Comparison of ENCODE assay signal across 27 cellular contexts in genomic region chr2:20191714-20192569, GRCh38. TPM values are rescaled to one million over a fixed set of nuclear protein-coding genes. Genes with fewer than 3 reads are reported as not detected.
DNase-seq lines count a peak whose midpoint lies in the region; ATAC-seq, FAIRE-seq and TF ChIP-seq lines count a peak whose summit lies in the region.
"Had no signal": no experiment of that assay in that cellular context is flagged by ENCODE, and none has a peak within 500 bp of the region (broad histone marks: within the 10 kb centered on the region; RNA-seq: fewer than 3 reads in every experiment).

No MANE protein-coding gene starts in this region.

- intact Hi-C loops in HepG2 (cut with micrococcal nuclease; ENCODE audit: unreplicated experiment): loop anchor here (1.0 to 2.0 kb wide), 3 partner anchors 19 to 57 kb away; no protein-coding TSS in a partner anchor

- peak; percentile 5 for ATAC-seq in HepG2
- ATAC-seq in activated naive CD4-positive, alpha-beta T cell treated with anti-CD3 and anti-CD28 coated beads, Interleukin-2, amount 50 U/mL, for 72 hours: no peak
- ATAC-seq: activated CD8-positive, alpha-beta memory T cell treated with anti-CD3 and anti-CD28 coated beads, Interleukin-2, amount 10 ng/mL, durations not matched to agents 7 days and 5 days had no signal

- no peak for TF ChIP-seq POLR2A in HepG2 (IDR thresholded peaks at IDR 0.05; ENCODE audit: insufficient read depth in 1 of 2, low read depth in 2 of 2, low read length in 2 of 2)

- TF ChIP-seq CTCF in chondrocyte (IDR thresholded peaks at IDR 0.05) (peak; percentile 7), HepG2 (CRISPR knock-in tag; IDR thresholded peaks at IDR 0.05) (no peak), smooth muscle cell (IDR thresholded peaks at IDR 0.05; ENCODE audit: borderline replicate concordance, insufficient read depth, poor library complexity, severe bottlenecking) (no peak)

- no peak overlapping the region for H3K27ac Mint-ChIP-seq in chondrocyte (ENCODE audit: unreplicated experiment)
- no peak overlapping the region for H3K27ac Mint-ChIP-seq in activated naive CD4-positive, alpha-beta T cell treated with anti-CD3 and anti-CD28 coated beads, Interleukin-2, amount 50 U/mL, for 72 hours
- H3K27ac Mint-ChIP-seq: activated B cell treated with CpG ODN at 0.5 μM for 24 hours; activated CD8-positive, alpha-beta memory T cell treated with anti-CD3 and anti-CD28 coated beads, Interleukin-2, amount 10 ng/mL, durations not matched to agents 7 days and 5 days; activated naive CD4-positive, alpha-beta T cell treated with anti-CD3 and anti-CD28 coated beads, Interleukin-2, amount 10 ng/mL, durations not matched to agents 7 days and 5 days; naive B cell had no signal

- H3K36me3 ChIP-seq in HepG2 (replicated peaks in 1 of 2; ENCODE audit: control insufficient read depth in 1 of 2, insufficient read depth in 2 of 2, low read length in 2 of 2) (no peaks in the 10 kb centered on the region), smooth muscle cell (ENCODE audit: low read depth) (no peaks in the 10 kb centered on the region)
- H3K36me3 ChIP-seq: breast epithelium, colonic mucosa had no signal

- peak; percentile 54 for FAIRE-seq in HTR-8/SVneo (lab: Jason Lieb, UNC)
- FAIRE-seq in HepG2 (lab: Jason Lieb, UNC): no peak

- H3K4me1 ChIP-seq in HepG2 (ENCODE audit: insufficient read depth, low read length) (peaks cover 96% of the 10 kb centered on the region), smooth muscle cell (ENCODE audit: low read depth) (peaks cover 35% of the 10 kb centered on the region)

- H3K4me3 Mint-ChIP-seq in chondrocyte (ENCODE audit: unreplicated experiment): no peak overlapping the region
- H3K4me3 Mint-ChIP-seq: activated B cell treated with CpG ODN at 0.5 μM for 24 hours; activated CD8-positive, alpha-beta memory T cell treated with anti-CD3 and anti-CD28 coated beads, Interleukin-2, amount 10 ng/mL, durations not matched to agents 7 days and 5 days; activated naive CD4-positive, alpha-beta T cell treated with anti-CD3 and anti-CD28 coated beads, Interleukin-2, amount 10 ng/mL, durations not matched to agents 7 days and 5 days; mesothelial cell of epicardium; naive B cell had no signal

- H3K9me3 ChIP-seq in HepG2 (ENCODE audit: low read length) (no peaks in the 10 kb centered on the region), smooth muscle cell (replicated peaks; ENCODE audit: low read depth) (no peaks in the 10 kb centered on the region)
- H3K9me3 ChIP-seq: breast epithelium, Caco-2, colonic mucosa had no signal

- H2AFZ ChIP-seq in HepG2 (ENCODE audit: low read length) (no peak overlapping the region), smooth muscle cell (ENCODE audit: low read depth) (peak overlapping the region; percentile 54)

- H3K9me3 Mint-ChIP-seq in chondrocyte (ENCODE audit: low read depth): no peaks in the 10 kb centered on the region
- H3K9me3 Mint-ChIP-seq in activated naive CD4-positive, alpha-beta T cell treated with anti-CD3 and anti-CD28 coated beads, Interleukin-2, amount 50 U/mL, for 72 hours: no peaks in the 10 kb centered on the region
- H3K9me3 Mint-ChIP-seq: activated B cell treated with CpG ODN at 0.5 μM for 24 hours; activated naive CD4-positive, alpha-beta T cell treated with anti-CD3 and anti-CD28 coated beads, Interleukin-2, amount 10 ng/mL, durations not matched to agents 7 days and 5 days; mesothelial cell of epicardium; naive B cell had no signal

- H3K27me3 Mint-ChIP-seq in chondrocyte (ENCODE audit: low read depth): no peaks in the 10 kb centered on the region
- H3K27me3 Mint-ChIP-seq: activated B cell treated with CpG ODN at 0.5 μM for 24 hours; activated naive CD4-positive, alpha-beta T cell treated with anti-CD3 and anti-CD28 coated beads, Interleukin-2, amount 10 ng/mL, durations not matched to agents 7 days and 5 days had no signal

- H3K4me2 ChIP-seq in HepG2 (ENCODE audit: low read depth, low read length) (peak overlapping the region; percentile 37), smooth muscle cell (no peak overlapping the region)

- no peak for TF ChIP-seq RAD21 in HepG2 (CRISPR knock-in tag; IDR thresholded peaks at IDR 0.05)

- H3K4me3 ChIP-seq in HepG2 (replicated peaks in 1 of 3; ENCODE audit: insufficient read depth in 1 of 3, low read depth in 2 of 3, low read length in 3 of 3): no peak overlapping the region
- H3K4me3 ChIP-seq in smooth muscle cell: no peak overlapping the region
- H3K4me3 ChIP-seq: breast epithelium, colonic mucosa had no signal

- no peaks in the 10 kb centered on the region for H3K79me2 ChIP-seq in HepG2 (ENCODE audit: insufficient read depth, low read length)
- no peaks in the 10 kb centered on the region for H3K79me2 ChIP-seq in smooth muscle cell (ENCODE audit: low read depth)

- no peaks in the 10 kb centered on the region for H3K36me3 Mint-ChIP-seq in chondrocyte (ENCODE audit: low read depth)
- H3K36me3 Mint-ChIP-seq in activated naive CD4-positive, alpha-beta T cell treated with anti-CD3 and anti-CD28 coated beads, Interleukin-2, amount 50 U/mL, for 72 hours: no peaks in the 10 kb centered on the region
- H3K36me3 Mint-ChIP-seq: activated CD8-positive, alpha-beta memory T cell treated with anti-CD3 and anti-CD28 coated beads, Interleukin-2, amount 10 ng/mL, durations not matched to agents 7 days and 5 days; activated naive CD4-positive, alpha-beta T cell treated with anti-CD3 and anti-CD28 coated beads, Interleukin-2, amount 10 ng/mL, durations not matched to agents 7 days and 5 days; mesothelial cell of epicardium; naive B cell had no signal

- 56% methylated on average over 10 of the region's 13 CpGs for WGBS in HepG2 (ENCODE audit: low lambda C conversion rate)
- 88% methylated on average over 13 of the region's 13 CpGs for WGBS in smooth muscle cell (ENCODE audit: low lambda C conversion rate)

- H3K9ac ChIP-seq in HepG2 (ENCODE audit: insufficient read depth, low read depth, low read length) (peak overlapping the region; percentile 47), smooth muscle cell (ENCODE audit: low read depth) (no peak overlapping the region)

- H3K4me1 Mint-ChIP-seq in chondrocyte (ENCODE audit: low read depth): no peaks in the 10 kb centered on the region
- H3K4me1 Mint-ChIP-seq: activated B cell treated with CpG ODN at 0.5 μM for 24 hours; activated CD8-positive, alpha-beta memory T cell treated with anti-CD3 and anti-CD28 coated beads, Interleukin-2, amount 10 ng/mL, durations not matched to agents 7 days and 5 days; activated naive CD4-positive, alpha-beta T cell treated with anti-CD3 and anti-CD28 coated beads, Interleukin-2, amount 10 ng/mL, durations not matched to agents 7 days and 5 days; naive B cell had no signal

- H4K20me1 ChIP-seq in HepG2 (ENCODE audit: insufficient read depth, low read length) (no peaks in the 10 kb centered on the region), smooth muscle cell (ENCODE audit: low read depth) (no peaks in the 10 kb centered on the region)

- H3K27ac ChIP-seq in HepG2 (ENCODE audit: extremely low read length, insufficient read depth, low read length) (peak overlapping the region; percentile 56), smooth muscle cell (ENCODE audit: low read depth) (no peak overlapping the region)
- H3K27ac ChIP-seq: breast epithelium, colonic mucosa, HL-60 had no signal

- H3F3A ChIP-seq in smooth muscle cell (ENCODE audit: low read depth): peaks cover 4% of the 10 kb centered on the region

- no TSS peak for BruUV-seq in HepG2 (replicated peaks; lab: Mats Ljungman, UMichigan)

- in situ Hi-C loops in HepG2 (cut with HindIII; ENCODE audit: extremely low pct_ligation_motif_present, low pct_unique_long_range_greater_than_20kb): no loop called here

- 0 out of 4 replicates have a peak, but pooled peaks of 1 of the 2 experiments have one; percentile 17 for TF ChIP-seq EP300 in HepG2 (IDR thresholded peaks at IDR 0.05; ENCODE audit: low read depth in 2 of 2, low read length in 2 of 2)
- no peak for TF ChIP-seq EP300 in HepG2 (CRISPR knock-in tag; IDR thresholded peaks at IDR 0.05; ENCODE audit: borderline replicate concordance)

- CTCF ChIA-PET in HepG2 (lab: Yijun Ruan, JAX; ENCODE audit: low intra/inter-chr PET ratio, low total read pairs): interaction anchor here (1.4 to 2.7 kb wide), 3 partner anchors 33 to 88 kb away, joined by 4 to 19 read pairs (median 9); partner anchors contain the start of gene SDC1

- POLR2A ChIA-PET in HepG2 (lab: Yijun Ruan, JAX): interaction anchor here (0.8 to 3.9 kb wide), 6 partner anchors 12 to 34 kb away, joined by 4 to 23 read pairs (median 8); partner anchors contain the start of gene SDC1

- H3K27me3 ChIP-seq in HepG2 (ENCODE audit: control insufficient read depth in 1 of 2, insufficient read depth in 2 of 2, low read length in 2 of 2) (no peaks in the 10 kb centered on the region), smooth muscle cell (ENCODE audit: low read depth) (no peaks in the 10 kb centered on the region)
- H3K27me3 ChIP-seq: breast epithelium, colonic mucosa had no signal

- DNase-seq in HTR-8/SVneo (ENCODE audit: insufficient read length, low spot score) (no peak), chondrocyte (ENCODE audit: low spot score) (no peak), HepG2 (ENCODE audit: low spot score) (no peak), smooth muscle cell (lab: John Stamatoyannopoulos, UW; ENCODE audit: unreplicated experiment) (no peak), NAMALWA (ENCODE audit: low spot score) (no peak), medulla oblongata (ENCODE audit: extremely low spot score) (no peak), CD1c-positive myeloid dendritic cell (ENCODE audit: extremely low spot score) (no peak)
- no peak for DNase-seq in activated naive CD4-positive, alpha-beta T cell treated with anti-CD3 and anti-CD28 coated beads, Interleukin-2, amount 50 U/mL, for 72 hours (ENCODE audit: low spot score in 2 of 2)
- DNase-seq: activated B cell treated with CpG ODN at 0.5 μM for 24 hours; activated CD8-positive, alpha-beta memory T cell treated with anti-CD3 and anti-CD28 coated beads, Interleukin-2, amount 10 ng/mL, durations not matched to agents 7 days and 5 days; activated naive CD4-positive, alpha-beta T cell treated with anti-CD3 and anti-CD28 coated beads, Interleukin-2, amount 10 ng/mL, durations not matched to agents 7 days and 5 days; amniotic stem cell; C1 segment of cervical spinal cord; DMS79 treated with DMSO at 0.1 percent for 48 hours; effector memory CD4-positive, alpha-beta T cell; erythroblast; GF-D8; naive B cell; NCI-H1048; NCI-H2171 treated with DMSO at 0.1 percent for 48 hours; SHP77 treated with DMSO at 0.1 percent for 48 hours; stimulated activated CD4-positive, alpha-beta T cell treated with anti-CD3 and anti-CD28 coated beads, Interleukin-2, amount 100 ng/mL, for 48 hours had no signal

RNA-seq across cellular contexts. Expression of gene SDC1, which starts 33.0 kb away (rescaled TPM):
- total RNA-seq in chondrocyte (11.4 to 13.2 TPM (median 12.6 TPM) in 3 replicates), HepG2 (2016; rRNA removed; fragmentation: Illumina TruSeq; extraction: Trizol) (47.5 and 119 TPM in 2 replicates), smooth muscle cell (61.0 and 81.1 TPM in 2 replicates)
- total RNA-seq in HepG2 (2016; cell fraction: cytosol; rRNA removed; fragmentation: Illumina TruSeq; extraction: Trizol; ENCODE audit: low read depth): 9.3 and 11.1 TPM in 2 replicates
- 45.4 and 119 TPM in 2 replicates for total RNA-seq in HepG2 (2016; cell fraction: insoluble cytoplasmic fraction; rRNA removed; fragmentation: Illumina TruSeq; extraction: Trizol)
- 27.4 and 30.5 TPM in 2 replicates for total RNA-seq in HepG2 (2016; cell fraction: membrane; rRNA removed; fragmentation: Illumina TruSeq; extraction: Trizol)
- total RNA-seq in HepG2 (2016; cell fraction: nucleus; rRNA removed; fragmentation: Illumina TruSeq; extraction: Trizol): 90.3 and 111 TPM in 2 replicates
- polyA plus RNA-seq in HepG2 (2011; rRNA removed) (108 and 113 TPM in 2 replicates), smooth muscle cell (88.1 and 110 TPM in 2 replicates)
- 78.7 and 130 TPM in 2 replicates for polyA plus RNA-seq in HepG2 (2011; cell fraction: cytosol; rRNA removed)
- polyA plus RNA-seq in HepG2 (2011; cell fraction: nucleus; rRNA removed): 66.7 and 76.2 TPM in 2 replicates
- polyA plus RNA-seq in HepG2 (2012): 44.8 and 48.6 TPM in 2 replicates
- 8.7 TPM in 2 replicates for polyA plus RNA-seq in HepG2 (2016; cell fraction: cytosol; fragmentation: Illumina TruSeq; extraction: Trizol; ENCODE audit: low read depth)
- polyA plus RNA-seq in HepG2 (2016; cell fraction: insoluble cytoplasmic fraction; fragmentation: Illumina TruSeq; extraction: Trizol; ENCODE audit: low read depth): 49.7 and 54.3 TPM in 2 replicates
- polyA plus RNA-seq in HepG2 (2016; cell fraction: membrane; fragmentation: Illumina TruSeq; extraction: Trizol; ENCODE audit: low read depth): 17.8 and 18.0 TPM in 2 replicates
- 156 and 173 TPM in 2 replicates for polyA plus RNA-seq in HepG2 (2016; cell fraction: nucleus; fragmentation: Illumina TruSeq; extraction: Trizol; ENCODE audit: insufficient read depth, low read depth)
- polyA minus RNA-seq in HepG2 (2011; rRNA and poly(A)+ RNA removed; ENCODE audit: low replicate concordance): 13.0 and 159 TPM in 2 replicates
- 69.2 and 73.2 TPM in 2 replicates for polyA minus RNA-seq in HepG2 (2011; cell fraction: cytosol; rRNA and poly(A)+ RNA removed)
- 14.8 and 16.3 TPM in 2 replicates for polyA minus RNA-seq in HepG2 (2011; cell fraction: nucleus; rRNA and poly(A)+ RNA removed)
- under 1 TPM; 0.11 to 0.41 TPM for total RNA-seq in activated naive CD4-positive, alpha-beta T cell treated with anti-CD3 and anti-CD28 coated beads, Interleukin-2, amount 50 U/mL, for 72 hours
- total RNA-seq: activated B cell treated with CpG ODN at 0.5 μM for 24 hours had no signal
